ENCODE assay signal across 30 cellular contexts in the genomic region with DNA sequence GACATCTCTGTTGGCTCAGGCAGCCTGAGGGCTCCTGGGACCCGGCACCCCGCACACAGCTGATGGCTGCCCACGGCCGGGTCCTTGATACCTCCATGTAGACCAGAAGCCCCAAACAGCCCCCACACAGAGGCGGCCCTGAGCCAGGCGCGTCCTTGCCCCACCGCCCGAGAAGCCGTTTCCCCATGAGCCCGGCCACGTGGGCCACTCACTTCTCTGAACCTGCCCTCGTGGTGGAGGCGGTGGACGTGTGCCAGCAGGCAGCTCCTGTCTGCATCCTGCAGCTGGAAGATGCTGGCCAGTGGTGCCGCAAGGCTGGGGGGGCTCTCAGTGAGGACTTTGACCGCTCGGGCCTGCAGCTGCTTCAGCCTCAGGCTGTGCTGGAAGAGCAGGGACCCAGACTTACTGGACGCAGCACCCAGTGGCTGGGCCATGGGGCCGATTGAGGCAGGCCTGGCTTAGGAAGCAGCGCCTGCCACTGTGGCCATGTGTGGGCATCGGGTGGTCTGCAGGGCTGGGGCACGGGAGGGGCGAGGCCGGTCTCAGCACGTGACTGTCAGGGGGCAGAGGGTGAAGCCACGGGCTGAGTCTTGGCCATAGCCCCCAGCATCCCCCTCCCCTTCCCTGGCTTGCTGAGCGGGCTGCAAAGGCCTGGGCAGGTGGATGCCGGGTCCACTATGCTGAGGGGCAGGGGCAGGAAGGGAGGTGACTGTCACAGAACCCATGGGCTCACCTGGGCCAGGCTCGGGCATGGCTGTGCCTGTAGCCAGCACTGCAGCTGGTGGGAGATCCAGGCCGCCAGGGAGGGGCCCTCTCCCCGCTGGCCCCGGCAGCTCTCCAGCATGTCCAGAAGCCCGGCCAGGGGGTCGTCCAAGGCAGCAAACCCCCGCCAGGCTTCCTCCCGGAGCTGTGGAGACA. TPM values are rescaled to one million over a fixed set of nuclear protein-coding genes. Genes with fewer than 3 reads are reported as not detected.
DNase-seq lines count a peak whose midpoint lies in the region; ATAC-seq and TF ChIP-seq lines count a peak whose summit lies in the region.
"Had no signal": no experiment of that assay in that cellular context is flagged by ENCODE, and none has a peak within 500 bp of the region (broad histone marks: within the 10 kb centered on the region; RNA-seq: fewer than 3 reads in every experiment).

No MANE protein-coding gene starts in this region.

- no peak for ATAC-seq in left cardiac atrium
- no peak for ATAC-seq in right lobe of liver
- ATAC-seq in stimulated activated naive B cell treated with anti-CD40 and anti-IgM and Interleukin-4, amounts not matched to agents 10 μg/mL and 1 μg/mL and 100 μg/mL, for 72 hours (replicated peaks), result no peak
- ATAC-seq: effector memory CD8-positive, alpha-beta T cell; esophagus mucosa; foreskin keratinocyte had no signal

- H3K36me3 ChIP-seq in SJCRH30 (no peaks in the 10 kb centered on the region), right lobe of liver (no peaks in the 10 kb centered on the region), sigmoid colon (peaks cover 0 to 17% (median 0%) of the 10 kb centered on the region in 4 donors)
- H3K36me3 ChIP-seq: brain microvascular endothelial cell, HAP-1, thoracic aorta had no signal

- H3K4me3 ChIP-seq in SJCRH30 (no peak overlapping the region), right lobe of liver (no peak overlapping the region), sigmoid colon (no peak overlapping the region)
- H3K4me3 ChIP-seq: HAP-1, hepatocyte, thoracic aorta had no signal

- no peak overlapping the region for H3K27ac Mint-ChIP-seq in stimulated activated naive B cell treated with anti-CD40 and anti-IgM and Interleukin-4, amounts not matched to agents 10 μg/mL and 1 μg/mL and 100 μg/mL, for 72 hours
- H3K27ac Mint-ChIP-seq: activated CD4-positive, alpha-beta memory T cell treated with anti-CD3 and anti-CD28 coated beads for 36 hours; activated T-helper 2 cell treated with anti-CD3 and anti-CD28 coated beads, Interferon-gamma antibody, Interleukin-2, Interleukin-4, amounts not matched to agents 10 μg/mL and 5 μg/mL and 100 μg/mL, durations not matched to agents 14 hours and 24 hours and 36 hours; effector memory CD8-positive, alpha-beta T cell; immature natural killer cell had no signal

- H3K36me3 Mint-ChIP-seq in stimulated activated naive B cell treated with anti-CD40 and anti-IgM and Interleukin-4, amounts not matched to agents 10 μg/mL and 1 μg/mL and 100 μg/mL, for 72 hours, result peaks cover 0 to 3% of the 10 kb centered on the region in 2 donors
- H3K36me3 Mint-ChIP-seq: activated CD4-positive, alpha-beta memory T cell treated with anti-CD3 and anti-CD28 coated beads for 36 hours; immature natural killer cell had no signal

- H3K9me3 ChIP-seq in SJCRH30 (replicated peaks) (peaks cover 6% of the 10 kb centered on the region; the same call in 1 of the 2 replicates), right lobe of liver (no peaks in the 10 kb centered on the region), sigmoid colon (no peaks in the 10 kb centered on the region)
- H3K9me3 ChIP-seq: HAP-1, thoracic aorta had no signal

- TF ChIP-seq POLR2A in right lobe of liver (IDR thresholded peaks at IDR 0.05) (no peak), sigmoid colon (IDR thresholded peaks at IDR 0.05) (no peak)

- TF ChIP-seq CTCF in right lobe of liver (IDR thresholded peaks at IDR 0.05), result no peak
- TF ChIP-seq CTCF in sigmoid colon (IDR thresholded peaks at IDR 0.05), result no peak

- TF ChIP-seq EP300 in sigmoid colon (IDR thresholded peaks at IDR 0.05), result no peak

- no peaks in the 10 kb centered on the region for H3K27me3 Mint-ChIP-seq in stimulated activated naive B cell treated with anti-CD40 and anti-IgM and Interleukin-4, amounts not matched to agents 10 μg/mL and 1 μg/mL and 100 μg/mL, for 72 hours
- H3K27me3 Mint-ChIP-seq: activated CD4-positive, alpha-beta memory T cell treated with anti-CD3 and anti-CD28 coated beads for 36 hours; effector memory CD8-positive, alpha-beta T cell; progenitor cell of endocrine pancreas had no signal

- intact Hi-C loops in cardiac septum (cut with DNase I), result no loop called here
- intact Hi-C loops in left cardiac atrium (cut with DNase I), result no loop called here
- intact Hi-C loops in right lobe of liver (cut with DNase I), result no loop called here
- intact Hi-C loops in sigmoid colon (cut with DNase I), result no loop called here

- WGBS in right lobe of liver (ENCODE audit: insufficient coverage, low coverage, low lambda C conversion rate, missing lambda C conversion rate), result 0% methylated on average over 1 of the region's 37 CpGs
- WGBS in sigmoid colon, 2 donors, result 91 to 95% methylated on average over 37 of the region's 37 CpGs

- H3K27ac ChIP-seq in SJCRH30 (no peak overlapping the region), right lobe of liver (no peak overlapping the region), sigmoid colon (no peak overlapping the region)
- H3K27ac ChIP-seq: brain microvascular endothelial cell, C4-2B, foreskin keratinocyte, hepatocyte, HL-60, thoracic aorta had no signal

- H3K4me1 Mint-ChIP-seq in stimulated activated naive B cell treated with anti-CD40 and anti-IgM and Interleukin-4, amounts not matched to agents 10 μg/mL and 1 μg/mL and 100 μg/mL, for 72 hours, result no peaks in the 10 kb centered on the region
- H3K4me1 Mint-ChIP-seq: immature natural killer cell had no signal

- H3K4me1 ChIP-seq in SJCRH30 (peaks cover 9% of the 10 kb centered on the region; the same call in 1 of the 2 replicates), right lobe of liver (no peaks in the 10 kb centered on the region), sigmoid colon (peaks cover 0 to 7% (median 0%) of the 10 kb centered on the region in 4 donors)
- H3K4me1 ChIP-seq: foreskin keratinocyte, HAP-1 had no signal

- H3K27me3 ChIP-seq in SJCRH30 (peaks cover 37% of the 10 kb centered on the region), right lobe of liver (no peaks in the 10 kb centered on the region), sigmoid colon (no peaks in the 10 kb centered on the region)
- H3K27me3 ChIP-seq: foreskin keratinocyte, hepatocyte had no signal

- no peak overlapping the region for H3K4me3 Mint-ChIP-seq in stimulated activated naive B cell treated with anti-CD40 and anti-IgM and Interleukin-4, amounts not matched to agents 10 μg/mL and 1 μg/mL and 100 μg/mL, for 72 hours
- H3K4me3 Mint-ChIP-seq: activated CD4-positive, alpha-beta memory T cell treated with anti-CD3 and anti-CD28 coated beads for 36 hours; effector memory CD8-positive, alpha-beta T cell; immature natural killer cell had no signal

- no peaks in the 10 kb centered on the region for H3K9me3 Mint-ChIP-seq in stimulated activated naive B cell treated with anti-CD40 and anti-IgM and Interleukin-4, amounts not matched to agents 10 μg/mL and 1 μg/mL and 100 μg/mL, for 72 hours
- H3K9me3 Mint-ChIP-seq: activated CD4-positive, alpha-beta memory T cell treated with anti-CD3 and anti-CD28 coated beads for 36 hours; effector memory CD8-positive, alpha-beta T cell; immature natural killer cell had no signal

- DNase-seq in cardiac septum (ENCODE audit: low spot score), result peak; percentile 74
- no peak for DNase-seq in left cardiac atrium
- DNase-seq in SJCRH30, result peak; percentile 55 to 56
- peak in 2 of 3 donors; percentile 42 to 47 for DNase-seq in right lobe of liver
- DNase-seq in sigmoid colon, result peak; percentile 57
- no peak for DNase-seq in NCI-H1092 (lab: John Stamatoyannopoulos, UW)
- no peak for DNase-seq in HK-2 (ENCODE audit: unreplicated experiment)
- DNase-seq in stimulated activated naive B cell treated with anti-CD40 and anti-IgM and Interleukin-4, amounts not matched to agents 10 μg/mL and 1 μg/mL and 100 μg/mL, for 72 hours, result no peak
- DNase-seq: activated CD4-positive, alpha-beta memory T cell treated with anti-CD3 and anti-CD28 coated beads for 36 hours; activated CD4-positive, CD25-positive, alpha-beta regulatory T cell; brain microvascular endothelial cell; effector memory CD8-positive, alpha-beta T cell; foreskin keratinocyte; immature natural killer cell; NCI-H1105 treated with DMSO at 0.1 percent for 48 hours; NCI-H446; OCI-M1; SHP77 treated with DMSO at 0.1 percent for 48 hours; small intestine; stimulated activated CD4-positive, alpha-beta T cell treated with anti-CD3 and anti-CD28 coated beads, Interleukin-4, amount 100 ng/mL, for 1 hour; stimulated activated naive CD4-positive, alpha-beta T cell; SW 1271 had no signal

RNA-seq across cellular contexts. Expression of a gene that starts 50.0 kb away (rescaled TPM):
- total RNA-seq in cardiac septum (11.3 TPM), left cardiac atrium (10 to 100 TPM in 1 of 2 donors, 1 to 10 TPM in 1; 8.0 to 11.7 TPM), right lobe of liver (10 to 100 TPM in 3 of 6 experiments, 1 to 10 TPM in 3; 3.3 to 14.4 (median 10.6) TPM), sigmoid colon (10 to 100 TPM in 2 of 4 donors, 1 to 10 TPM in 2; 8.9 to 25.5 (median 11.8) TPM)
- total RNA-seq in SJCRH30 (2014; rRNA removed; shearing (Covaris generic)), result 1.8 and 1.9 TPM in 2 replicates
- polyA plus RNA-seq in sigmoid colon, result 10 to 100 TPM; 18.0 to 29.7 (median 26.6) TPM

RNA-seq across cellular contexts. Expression of a gene that starts 50.2 kb away (rescaled TPM):
- total RNA-seq in cardiac septum (3.3 TPM), left cardiac atrium (1 to 10 TPM; 2.5 to 5.3 TPM), right lobe of liver (1 to 10 TPM; 4.7 to 8.0 (median 5.7) TPM), sigmoid colon (1 to 10 TPM; 1.4 to 3.3 (median 2.9) TPM)
- not detected in 2 replicates for total RNA-seq in SJCRH30 (2014; rRNA removed; shearing (Covaris generic))
- polyA plus RNA-seq in sigmoid colon, result 10 to 100 TPM; 15.0 to 16.4 (median 15.4) TPM

Comparison
In these comparisons a context has a peak if more than half of its experiments do, and no peak if none do; other contexts are left out.
1. DNase-seq: peak in cardiac septum (single experiment), SJCRH30 (2 of 2), right lobe of liver (2 of 3) and sigmoid colon (single experiment); none in left cardiac atrium (single experiment), NCI-H1092 (single experiment), HK-2 (single experiment) and stimulated activated naive B cell treated with anti-CD40 and anti-IgM and Interleukin-4, amounts not matched to agents 10 μg/mL and 1 μg/mL and 100 μg/mL, for 72 hours (single experiment).